In genomic region chr3:159852821-159853505, GRCh38 we compare ENCODE assay signal across 8 cellular contexts. TPM values are rescaled to one million over a fixed set of nuclear protein-coding genes. Genes with fewer than 3 reads are reported as not detected.
DNase-seq lines count a peak whose midpoint lies in the region; FAIRE-seq and TF ChIP-seq lines count a peak whose summit lies in the region.

No MANE protein-coding gene starts in this region.

- DNase-seq in HFF-Myc (ENCODE audit: extremely low read depth, low read depth) (no peak), breast epithelium (ENCODE audit: low spot score in 2 of 2) (peak in 1 of 2 donors; percentile 48), kidney (peak; percentile 79), AML-193 (lab: John Stamatoyannopoulos, UW) (no peak), NCI-H2029 treated with DMSO at 0.1 percent for 48 hours (lab: John Stamatoyannopoulos, UW) (no peak)
- DNase-seq in activated naive CD8-positive, alpha-beta T cell treated with anti-CD3 and anti-CD28 coated beads for 36 hours = no peak

- H3K4me1 Mint-ChIP-seq in activated naive CD8-positive, alpha-beta T cell treated with anti-CD3 and anti-CD28 coated beads for 36 hours = peaks cover 3% of the 10 kb centered on the region

- peak overlapping the region; percentile 83 for H3K27ac ChIP-seq in ACC112 (ENCODE audit: low read depth, low read length)
- H3K27ac ChIP-seq in breast epithelium = peak overlapping the region; percentile 83 to 88
- peak overlapping the region; percentile 60 to 91 for H3K27ac ChIP-seq in kidney (ENCODE audit: low read depth in 2 of 2, low read length in 2 of 2)
- H3K27ac ChIP-seq in temporal lobe (ENCODE audit: low read depth, low read length) = peak overlapping the region; percentile 96

- TF ChIP-seq CTCF in HFF-Myc (IDR thresholded peaks at IDR 0.05; ENCODE audit: low read depth, low read length, missing control alignments) (no peak), breast epithelium (IDR thresholded peaks at IDR 0.05) (no peak), kidney (IDR thresholded peaks at IDR 0.05; ENCODE audit: borderline replicate concordance, extremely low read depth, insufficient read depth) (no peak)

- H3K27ac Mint-ChIP-seq in activated naive CD8-positive, alpha-beta T cell treated with anti-CD3 and anti-CD28 coated beads for 36 hours = no peak overlapping the region

- H3K4me3 Mint-ChIP-seq in activated naive CD8-positive, alpha-beta T cell treated with anti-CD3 and anti-CD28 coated beads for 36 hours = no peak overlapping the region

- peak overlapping the region; percentile 34 for H2AFZ ChIP-seq in ACC112 (ENCODE audit: low read length, unreplicated experiment)

- no peaks in the 10 kb centered on the region for H3K36me3 ChIP-seq in ACC112 (ENCODE audit: insufficient read depth, low read length)
- no peaks in the 10 kb centered on the region for H3K36me3 ChIP-seq in breast epithelium
- H3K36me3 ChIP-seq in kidney (ENCODE audit: control insufficient read depth in 1 of 2, insufficient read depth in 2 of 2, low read length in 2 of 2) = no peaks in the 10 kb centered on the region

- intact Hi-C loops in breast epithelium (cut with DNase I; ENCODE audit: low total_unique reads) = no loop called here
- intact Hi-C loops in kidney (cut with DNase I) = no loop called here

- H3K36me3 Mint-ChIP-seq in activated naive CD8-positive, alpha-beta T cell treated with anti-CD3 and anti-CD28 coated beads for 36 hours = no peaks in the 10 kb centered on the region

- H3K9me3 ChIP-seq in breast epithelium (no peaks in the 10 kb centered on the region), kidney (ENCODE audit: control insufficient read depth in 1 of 2, low read length in 2 of 2) (no peaks in the 10 kb centered on the region)

- H3K4me3 ChIP-seq in ACC112 (ENCODE audit: low read depth, low read length) = peak overlapping the region; percentile 19; the same call in 1 of the 2 replicates
- peak overlapping the region; percentile 32 for H3K4me3 ChIP-seq in HFF-Myc (replicated peaks; ENCODE audit: low read depth, low read length)
- peak overlapping the region in 2 of 3 donors; percentile 21 to 56 for H3K4me3 ChIP-seq in breast epithelium
- H3K4me3 ChIP-seq in kidney (ENCODE audit: low read length in 2 of 2) = peak overlapping the region; percentile 19 to 45

- peaks cover 49% of the 10 kb centered on the region for H3K4me1 ChIP-seq in ACC112 (ENCODE audit: control insufficient read depth, insufficient read depth, low read length, unreplicated experiment)
- no peaks in the 10 kb centered on the region for H3K4me1 ChIP-seq in breast epithelium
- H3K4me1 ChIP-seq in kidney (ENCODE audit: control insufficient read depth in 1 of 2, insufficient read depth in 1 of 2, low read depth in 1 of 2, low read length in 2 of 2) = peaks cover 5 to 19% of the 10 kb centered on the region in 2 donors

- H3K9me3 Mint-ChIP-seq in activated naive CD8-positive, alpha-beta T cell treated with anti-CD3 and anti-CD28 coated beads for 36 hours = no peaks in the 10 kb centered on the region

- TF ChIP-seq POLR2A in breast epithelium (IDR thresholded peaks at IDR 0.05) = no peak

- peak overlapping the region in 1 of 2 donors; percentile 23 for H3K9ac ChIP-seq in kidney (ENCODE audit: low read length in 2 of 2)

- H3K27me3 ChIP-seq in ACC112 (ENCODE audit: insufficient read depth, low read length) (no peaks in the 10 kb centered on the region), breast epithelium (no peaks in the 10 kb centered on the region)

- H3K27me3 Mint-ChIP-seq in activated naive CD8-positive, alpha-beta T cell treated with anti-CD3 and anti-CD28 coated beads for 36 hours = peaks cover 25% of the 10 kb centered on the region

- no peak for FAIRE-seq in kidney (lab: Jason Lieb, UNC)

- peaks cover 52% of the 10 kb centered on the region for H3K79me2 ChIP-seq in ACC112 (ENCODE audit: control insufficient read depth, insufficient read depth, low read length, unreplicated experiment)

RNA-seq across cellular contexts. Expression of gene SCHIP1, which starts 13.3 kb away (rescaled TPM):
- total RNA-seq in breast epithelium = 10 to 100 TPM in 1 of 3 donors, 1 to 10 TPM in 2; 1.6 to 14.2 (median 8.8) TPM
- 4.9 TPM for total RNA-seq in kidney
- 9.4 TPM for polyA plus RNA-seq in kidney (ENCODE audit: insufficient read depth, low read depth, low replicate concordance)
- total RNA-seq in temporal lobe = 34.7 TPM
- total RNA-seq in activated naive CD8-positive, alpha-beta T cell treated with anti-CD3 and anti-CD28 coated beads for 36 hours = not detected
